1 cellular context compared by ENCODE assay signal in genomic region chrX:23052324-23052723, GRCh38.
TF ChIP-seq lines count a peak whose summit lies in the region.

No MANE protein-coding gene starts in this region.

TF ChIP-seq in WTC11, 78 proteins besides CTCF, POLR2A, EP300 and RAD21 (continued from another document):
- TF ChIP-seq AFF4 (CRISPR knock-in tag; IDR thresholded peaks at IDR 0.05; ENCODE audit: borderline replicate concordance) (no peak), EMX1 (CRISPR knock-in tag; IDR thresholded peaks at IDR 0.05) (no peak), ZNF396 (CRISPR knock-in tag; IDR thresholded peaks at IDR 0.05; ENCODE audit: borderline replicate concordance) (no peak)
